ENCODE assay signal across 40 cellular contexts in the genomic region with DNA sequence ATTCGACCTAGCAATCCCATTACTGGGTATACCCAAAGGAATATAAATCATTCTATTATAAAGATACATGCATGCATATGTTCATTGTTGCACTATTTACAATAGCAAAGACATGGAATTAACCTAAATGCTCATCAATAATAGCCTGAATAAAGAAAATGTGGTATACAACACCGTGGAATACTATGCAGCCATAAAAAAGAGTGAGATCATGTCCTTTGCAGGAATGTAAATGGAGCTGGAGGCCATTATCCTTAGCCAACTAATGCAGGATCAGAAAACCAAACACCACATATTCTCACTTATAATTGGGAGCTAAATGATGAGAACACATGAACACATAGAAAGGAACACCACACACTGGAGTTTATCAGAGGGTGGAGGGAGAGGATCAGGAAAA.
"Had no signal": no experiment of that assay in that cellular context is flagged by ENCODE, and none has a peak within 500 bp of the region (broad histone marks: within the 10 kb centered on the region; RNA-seq: fewer than 3 reads in every experiment).

No MANE protein-coding gene starts in this region.

- H3K27me3 Mint-ChIP-seq: activated naive CD4-positive, alpha-beta T cell treated with anti-CD3 and anti-CD28 coated beads, Interleukin-2, amount 10 ng/mL, durations not matched to agents 7 days and 5 days had no signal

- H3K9me3 Mint-ChIP-seq: activated naive CD4-positive, alpha-beta T cell treated with anti-CD3 and anti-CD28 coated beads for 36 hours; activated naive CD8-positive, alpha-beta T cell treated with anti-CD3 and anti-CD28 coated beads for 36 hours; activated naive CD8-positive, alpha-beta T cell treated with anti-CD3 and anti-CD28 coated beads, Interleukin-2, amount 10 ng/mL, durations not matched to agents 7 days and 5 days; activated naive CD8-positive, alpha-beta T cell treated with anti-CD3 and anti-CD28 coated beads, Interleukin-2, amount 50 U/mL, for 24 hours; activated T-cell treated with anti-CD3 and anti-CD28 coated beads, Interleukin-2, amount 50 U/mL, for 4 hours; activated T-helper 1 cell treated with anti-CD3 and anti-CD28 coated beads, Interleukin-12 subunit alpha, Interleukin-12 subunit beta, Interleukin-2, Interleukin-4 antibody, amounts not matched to agents 30 ng/mL and 10 ng/mL and 1 ng/mL, durations not matched to agents 14 hours and 24 hours and 36 hours; activated T-helper 17 cell treated with anti-CD3 and anti-CD28 coated beads, Interleukin-2, amount 50 U/mL, for 72 hours; activated T-helper 2 cell treated with anti-CD3 and anti-CD28 coated beads, Interferon-gamma antibody, Interleukin-2, Interleukin-4, amounts not matched to agents 10 μg/mL and 5 μg/mL and 100 μg/mL, durations not matched to agents 14 hours and 24 hours and 36 hours; central memory CD8-positive, alpha-beta T cell had no signal

- H3K4me1 ChIP-seq: adrenal gland, breast epithelium had no signal

- H3K27ac ChIP-seq: adrenal gland, ascending aorta, body of pancreas, brain microvascular endothelial cell, breast epithelium, cardiac muscle cell had no signal

- H3K36me3 Mint-ChIP-seq: activated naive CD4-positive, alpha-beta T cell treated with anti-CD3 and anti-CD28 coated beads, Interleukin-2, amount 10 ng/mL, durations not matched to agents 7 days and 5 days; activated naive CD4-positive, alpha-beta T cell treated with anti-CD3 and anti-CD28 coated beads, Interleukin-2, amount 50 U/mL, for 24 hours; activated naive CD4-positive, alpha-beta T cell treated with anti-CD3 and anti-CD28 coated beads, Interleukin-2, amount 50 U/mL, for 72 hours; activated naive CD8-positive, alpha-beta T cell; activated naive CD8-positive, alpha-beta T cell treated with anti-CD3 and anti-CD28 coated beads for 36 hours; activated naive CD8-positive, alpha-beta T cell treated with anti-CD3 and anti-CD28 coated beads, Interleukin-2, amount 10 ng/mL, durations not matched to agents 7 days and 5 days; brain had no signal

- H3K4me3 Mint-ChIP-seq: activated naive CD4-positive, alpha-beta T cell treated with anti-CD3 and anti-CD28 coated beads for 36 hours; activated naive CD4-positive, alpha-beta T cell treated with anti-CD3 and anti-CD28 coated beads, Interleukin-2, amount 10 ng/mL, durations not matched to agents 7 days and 5 days; activated naive CD4-positive, alpha-beta T cell treated with anti-CD3 and anti-CD28 coated beads, Interleukin-2, amount 50 U/mL, for 24 hours; activated naive CD8-positive, alpha-beta T cell; activated naive CD8-positive, alpha-beta T cell treated with anti-CD3 and anti-CD28 coated beads for 36 hours; activated naive CD8-positive, alpha-beta T cell treated with anti-CD3 and anti-CD28 coated beads, Interleukin-2, amount 10 ng/mL, durations not matched to agents 7 days and 5 days; activated naive CD8-positive, alpha-beta T cell treated with anti-CD3 and anti-CD28 coated beads, Interleukin-2, amount 50 U/mL, for 24 hours; activated T-cell treated with anti-CD3 and anti-CD28 coated beads, Interleukin-2, amount 50 U/mL, for 24 hours; activated T-cell treated with anti-CD3 and anti-CD28 coated beads, Interleukin-2, amount 50 U/mL, for 4 hours; activated T-cell treated with anti-CD3 and anti-CD28 coated beads, Interleukin-2, amount 50 U/mL, for 72 hours; activated T-helper 1 cell treated with anti-CD3 and anti-CD28 coated beads, Interleukin-12 subunit alpha, Interleukin-12 subunit beta, Interleukin-2, Interleukin-4 antibody, amounts not matched to agents 30 ng/mL and 10 ng/mL and 1 ng/mL, durations not matched to agents 14 hours and 24 hours and 36 hours; activated T-helper 17 cell treated with anti-CD3 and anti-CD28 coated beads, Interleukin-2, amount 50 U/mL, for 72 hours; central memory CD8-positive, alpha-beta T cell had no signal

- H3K4me3 ChIP-seq: adrenal gland, ascending aorta, body of pancreas, breast epithelium, cardiac muscle cell had no signal

- DNase-seq: activated effector memory CD4-positive, alpha-beta T cell treated with anti-CD3 and anti-CD28 coated beads, Interleukin-2, amount 50 U/mL, for 16 hours; activated effector memory CD4-positive, alpha-beta T cell treated with Interleukin-2 at 50 U/mL for 16 hours; activated gamma-delta T cell; activated gamma-delta T cell treated with Interleukin-2 at 50 U/mL for 16 hours; activated naive CD4-positive, alpha-beta T cell; activated naive CD4-positive, alpha-beta T cell treated with anti-CD3 and anti-CD28 coated beads for 36 hours; activated naive CD4-positive, alpha-beta T cell treated with anti-CD3 and anti-CD28 coated beads, Interleukin-2, amount 10 ng/mL, durations not matched to agents 7 days and 5 days; activated naive CD4-positive, alpha-beta T cell treated with anti-CD3 and anti-CD28 coated beads, Interleukin-2, amount 50 U/mL, for 16 hours; activated naive CD4-positive, alpha-beta T cell treated with Interleukin-2 at 50 U/mL for 16 hours; activated naive CD8-positive, alpha-beta T cell treated with anti-CD3 and anti-CD28 coated beads for 36 hours; activated naive CD8-positive, alpha-beta T cell treated with anti-CD3 and anti-CD28 coated beads, Interleukin-2, amount 10 ng/mL, durations not matched to agents 7 days and 5 days; activated naive CD8-positive, alpha-beta T cell treated with anti-CD3 and anti-CD28 coated beads, Interleukin-2, amount 50 U/mL, for 24 hours; activated T-cell treated with anti-CD3 and anti-CD28 coated beads, Interleukin-2, amount 50 U/mL, for 1 hour; activated T-cell treated with anti-CD3 and anti-CD28 coated beads, Interleukin-2, amount 50 U/mL, for 24 hours; activated T-cell treated with anti-CD3 and anti-CD28 coated beads, Interleukin-2, amount 50 U/mL, for 4 hours; activated T-cell treated with anti-CD3 and anti-CD28 coated beads, Interleukin-2, amount 50 U/mL, for 48 hours; activated T-cell treated with anti-CD3 and anti-CD28 coated beads, Interleukin-2, amount 50 U/mL, for 72 hours; adrenal gland; amniotic stem cell; amygdala; anterior cingulate cortex; aorta; body of pancreas; brain microvascular endothelial cell; caudate nucleus; central memory CD4-positive, alpha-beta T cell; cerebellar nuclear complex had no signal

- H3K27ac Mint-ChIP-seq: activated naive CD4-positive, alpha-beta T cell treated with anti-CD3 and anti-CD28 coated beads for 36 hours; activated naive CD4-positive, alpha-beta T cell treated with anti-CD3 and anti-CD28 coated beads, Interleukin-2, amount 10 ng/mL, durations not matched to agents 7 days and 5 days; activated naive CD4-positive, alpha-beta T cell treated with anti-CD3 and anti-CD28 coated beads, Interleukin-2, amount 50 U/mL, for 24 hours; activated naive CD4-positive, alpha-beta T cell treated with anti-CD3 and anti-CD28 coated beads, Interleukin-2, amount 50 U/mL, for 72 hours; activated naive CD8-positive, alpha-beta T cell; activated naive CD8-positive, alpha-beta T cell treated with anti-CD3 and anti-CD28 coated beads for 36 hours; activated naive CD8-positive, alpha-beta T cell treated with anti-CD3 and anti-CD28 coated beads, Interleukin-2, amount 10 ng/mL, durations not matched to agents 7 days and 5 days; activated naive CD8-positive, alpha-beta T cell treated with anti-CD3 and anti-CD28 coated beads, Interleukin-2, amount 50 U/mL, for 24 hours; activated T-cell treated with anti-CD3 and anti-CD28 coated beads, Interleukin-2, amount 50 U/mL, for 24 hours; activated T-cell treated with anti-CD3 and anti-CD28 coated beads, Interleukin-2, amount 50 U/mL, for 72 hours; activated T-helper 1 cell treated with anti-CD3 and anti-CD28 coated beads, Interleukin-12 subunit alpha, Interleukin-12 subunit beta, Interleukin-2, Interleukin-4 antibody, amounts not matched to agents 30 ng/mL and 10 ng/mL and 1 ng/mL, durations not matched to agents 14 hours and 24 hours and 36 hours; activated T-helper 17 cell treated with anti-CD3 and anti-CD28 coated beads, Interleukin-2, amount 50 U/mL, for 72 hours; activated T-helper 2 cell treated with anti-CD3 and anti-CD28 coated beads, Interferon-gamma antibody, Interleukin-2, Interleukin-4, amounts not matched to agents 10 μg/mL and 5 μg/mL and 100 μg/mL, durations not matched to agents 14 hours and 24 hours and 36 hours; brain had no signal

- H3K4me1 Mint-ChIP-seq: activated naive CD4-positive, alpha-beta T cell treated with anti-CD3 and anti-CD28 coated beads, Interleukin-2, amount 10 ng/mL, durations not matched to agents 7 days and 5 days; activated naive CD4-positive, alpha-beta T cell treated with anti-CD3 and anti-CD28 coated beads, Interleukin-2, amount 50 U/mL, for 24 hours; activated naive CD8-positive, alpha-beta T cell treated with anti-CD3 and anti-CD28 coated beads for 36 hours; activated naive CD8-positive, alpha-beta T cell treated with anti-CD3 and anti-CD28 coated beads, Interleukin-2, amount 10 ng/mL, durations not matched to agents 7 days and 5 days; activated naive CD8-positive, alpha-beta T cell treated with anti-CD3 and anti-CD28 coated beads, Interleukin-2, amount 50 U/mL, for 24 hours; activated T-helper 17 cell treated with anti-CD3 and anti-CD28 coated beads, Interleukin-2, amount 50 U/mL, for 72 hours; central memory CD8-positive, alpha-beta T cell had no signal

- H3K27me3 ChIP-seq: adrenal gland, ascending aorta, body of pancreas, brain microvascular endothelial cell, breast epithelium, cardiac muscle cell had no signal

- ATAC-seq: activated naive CD4-positive, alpha-beta T cell treated with anti-CD3 and anti-CD28 coated beads, Interleukin-2, amount 50 U/mL, for 72 hours; activated naive CD8-positive, alpha-beta T cell treated with anti-CD3 and anti-CD28 coated beads, Interleukin-2, amount 50 U/mL, for 24 hours; activated T-cell treated with anti-CD3 and anti-CD28 coated beads, Interleukin-2, amount 50 U/mL, for 4 hours; activated T-cell treated with anti-CD3 and anti-CD28 coated beads, Interleukin-2, amount 50 U/mL, for 72 hours; activated T-helper 17 cell treated with anti-CD3 and anti-CD28 coated beads, Interleukin-2, amount 50 U/mL, for 72 hours; body of pancreas had no signal

- FAIRE-seq: astrocyte, bronchial epithelial cell had no signal

- H3K9me3 ChIP-seq: adrenal gland, body of pancreas had no signal

- H3K36me3 ChIP-seq: adrenal gland, ascending aorta, brain microvascular endothelial cell, breast epithelium, cardiac muscle cell had no signal
